Comparison of ENCODE assay signal across 1 cellular context in the genomic region with DNA sequence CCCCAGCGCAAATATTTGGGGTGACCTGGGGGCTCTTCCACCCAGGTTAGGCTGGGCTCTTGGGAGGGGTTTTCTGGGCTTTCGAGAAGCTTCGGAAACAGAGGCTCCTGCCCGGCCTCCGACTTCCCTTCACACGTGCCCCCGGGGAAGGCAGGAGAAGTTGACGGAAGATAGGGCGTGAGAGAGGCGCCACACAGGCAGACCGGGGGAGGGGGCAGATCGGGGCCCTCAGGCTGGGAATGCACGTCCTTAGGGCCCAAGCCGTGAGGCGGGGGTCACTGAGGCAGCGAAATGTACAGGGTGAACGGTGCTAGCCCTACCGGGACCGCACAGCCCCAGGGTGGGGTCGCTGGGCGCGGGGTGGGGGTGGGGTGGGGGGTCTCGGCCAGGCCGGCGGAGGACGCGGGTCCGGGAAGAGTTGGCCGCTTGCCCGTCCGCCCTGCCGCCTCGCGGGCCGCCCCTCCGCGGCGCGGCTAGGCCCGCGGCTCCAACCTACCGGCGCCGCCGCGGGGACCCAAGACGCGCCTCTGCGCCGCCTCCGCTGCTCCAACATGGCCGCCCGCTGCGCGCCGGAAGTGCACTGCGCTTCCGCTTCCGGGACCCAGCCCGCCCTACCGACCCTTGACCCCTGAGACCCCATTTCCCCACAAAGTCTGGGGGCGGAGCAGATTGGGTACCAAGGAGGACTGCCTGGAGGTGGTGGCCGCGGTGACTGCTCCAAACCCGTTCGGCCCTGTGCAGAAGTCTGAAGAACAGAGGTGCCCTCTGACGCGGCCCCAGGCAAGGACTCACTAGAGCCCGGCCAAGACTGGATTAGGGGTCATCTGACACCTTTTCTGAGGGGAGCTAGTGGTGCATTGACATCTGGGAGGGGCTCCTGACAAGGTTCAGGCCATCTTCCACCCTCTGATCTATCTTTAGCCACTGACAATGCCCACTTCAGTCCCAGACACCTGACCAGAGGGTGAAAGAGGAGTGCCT.
TF ChIP-seq lines count a peak whose summit lies in the region.

Gene CCDC71 (minus strand): TSS at position 561 of the 981 bp plus-strand sequence. CDS start 2,123 bp downstream, outside the sequence.

TF ChIP-seq in HepG2, 621 proteins besides CTCF, POLR2A, EP300 and RAD21 (continued from another document and continues in another):
- TF ChIP-seq STAT6 (CRISPR knock-in tag; IDR thresholded peaks at IDR 0.05; ENCODE audit: borderline replicate concordance) (no peak), MBD4 (IDR thresholded peaks at IDR 0.05; ENCODE audit: borderline replicate concordance, low read length) (no peak), ZKSCAN1 (IDR thresholded peaks at IDR 0.05; ENCODE audit: low read length) (no peak), PRDM15 (CRISPR knock-in tag; IDR thresholded peaks at IDR 0.05) (no peak), SETDB1 (CRISPR knock-in tag; IDR thresholded peaks at IDR 0.05; ENCODE audit: borderline replicate concordance) (no peak), MYC (CRISPR knock-in tag; IDR thresholded peaks at IDR 0.05; ENCODE audit: borderline replicate concordance) (peak; percentile 29; the same call in 1 of the 2 replicates), ARNT2 (CRISPR knock-in tag; IDR thresholded peaks at IDR 0.05; ENCODE audit: low read depth) (no peak), SAP130 (CRISPR knock-in tag; IDR thresholded peaks at IDR 0.05; ENCODE audit: low read depth) (peak; percentile 75), KLF13 (CRISPR knock-in tag; IDR thresholded peaks at IDR 0.05) (no peak; the same call in 1 of the 2 replicates), ZC3H13 (CRISPR knock-in tag; IDR thresholded peaks at IDR 0.05) (no peak), ZFP90 (CRISPR knock-in tag; IDR thresholded peaks at IDR 0.05; ENCODE audit: borderline replicate concordance) (no peak), EZH2 (conservative IDR thresholded peaks at IDR 0.05; ENCODE audit: low read depth, low read length) (no peak), ZBTB43 (CRISPR knock-in tag; conservative IDR thresholded peaks at IDR 0.05) (no peak), SP140L (CRISPR knock-in tag; IDR thresholded peaks at IDR 0.05; ENCODE audit: borderline replicate concordance) (no peak), ZNF772 (CRISPR knock-in tag; IDR thresholded peaks at IDR 0.05) (0 out of 2 replicates have a peak, but pooled peaks have one; percentile 44), SP1 (IDR thresholded peaks at IDR 0.05) (no peak), SP1 (CRISPR knock-in tag; IDR thresholded peaks at IDR 0.05) (peak; percentile 36; the same call in 1 of the 2 replicates), MZF1 (CRISPR knock-in tag; IDR thresholded peaks at IDR 0.05; ENCODE audit: borderline replicate concordance) (no peak), ZNF160 (CRISPR knock-in tag; IDR thresholded peaks at IDR 0.05) (0 out of 2 replicates have a peak, but pooled peaks have one; percentile 7), ZNF44 (CRISPR knock-in tag; IDR thresholded peaks at IDR 0.05) (peak; percentile 31; the same call in 1 of the 2 replicates), ZNF652 (CRISPR knock-in tag; IDR thresholded peaks at IDR 0.05; ENCODE audit: borderline replicate concordance, low read depth) (no peak), ZSCAN12 (CRISPR knock-in tag; IDR thresholded peaks at IDR 0.05) (no peak), POLR2AphosphoS5 (IDR thresholded peaks at IDR 0.05; ENCODE audit: low read depth, low read length) (peak; percentile 64), ZNF329 (CRISPR knock-in tag; IDR thresholded peaks at IDR 0.05; ENCODE audit: low read depth) (no peak), ZNF383 (CRISPR knock-in tag; IDR thresholded peaks at IDR 0.05; ENCODE audit: borderline replicate concordance) (no peak), ZNF280B (CRISPR knock-in tag; IDR thresholded peaks at IDR 0.05; ENCODE audit: borderline replicate concordance) (0 out of 2 replicates have a peak, but pooled peaks have one; percentile 37), CEBPG (CRISPR knock-in tag; IDR thresholded peaks at IDR 0.05) (no peak), MXI1 (IDR thresholded peaks at IDR 0.05; ENCODE audit: borderline replicate concordance, low read depth, low read length) (peak; percentile 15; the same call in 1 of the 3 replicates), HNRNPUL1 (IDR thresholded peaks at IDR 0.05; ENCODE audit: low read depth, low read length) (no peak), SIX1 (CRISPR knock-in tag; IDR thresholded peaks at IDR 0.05; ENCODE audit: borderline replicate concordance) (no peak), ZNF746 (CRISPR knock-in tag; IDR thresholded peaks at IDR 0.05) (peak; percentile 76; the same call in 1 of the 2 replicates), AGO2 (optimal IDR thresholded peaks at IDR 0.05; ENCODE audit: low read depth, low read length) (peak; percentile 73), RFX5 (IDR thresholded peaks at IDR 0.05; ENCODE audit: low read depth, low read length) (no peak), ZNF703 (CRISPR knock-in tag; IDR thresholded peaks at IDR 0.05; ENCODE audit: borderline replicate concordance) (no peak), KLF11 (CRISPR knock-in tag; IDR thresholded peaks at IDR 0.05) (no peak), ZNF605 (CRISPR knock-in tag; IDR thresholded peaks at IDR 0.05) (no peak; the same call in 1 of the 2 replicates), ZNF629 (CRISPR knock-in tag; conservative IDR thresholded peaks at IDR 0.05) (peak; percentile 22; the same call in 1 of the 2 replicates)
- TF ChIP-seq, protein P1, sequence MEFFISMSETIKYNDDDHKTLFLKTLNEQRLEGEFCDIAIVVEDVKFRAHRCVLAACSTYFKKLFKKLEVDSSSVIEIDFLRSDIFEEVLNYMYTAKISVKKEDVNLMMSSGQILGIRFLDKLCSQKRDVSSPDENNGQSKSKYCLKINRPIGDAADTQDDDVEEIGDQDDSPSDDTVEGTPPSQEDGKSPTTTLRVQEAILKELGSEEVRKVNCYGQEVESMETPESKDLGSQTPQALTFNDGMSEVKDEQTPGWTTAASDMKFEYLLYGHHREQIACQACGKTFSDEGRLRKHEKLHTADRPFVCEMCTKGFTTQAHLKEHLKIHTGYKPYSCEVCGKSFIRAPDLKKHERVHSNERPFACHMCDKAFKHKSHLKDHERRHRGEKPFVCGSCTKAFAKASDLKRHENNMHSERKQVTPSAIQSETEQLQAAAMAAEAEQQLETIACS (CRISPR knock-in tag; IDR thresholded peaks at IDR 0.05) = no peak
- TF ChIP-seq, protein P2, sequence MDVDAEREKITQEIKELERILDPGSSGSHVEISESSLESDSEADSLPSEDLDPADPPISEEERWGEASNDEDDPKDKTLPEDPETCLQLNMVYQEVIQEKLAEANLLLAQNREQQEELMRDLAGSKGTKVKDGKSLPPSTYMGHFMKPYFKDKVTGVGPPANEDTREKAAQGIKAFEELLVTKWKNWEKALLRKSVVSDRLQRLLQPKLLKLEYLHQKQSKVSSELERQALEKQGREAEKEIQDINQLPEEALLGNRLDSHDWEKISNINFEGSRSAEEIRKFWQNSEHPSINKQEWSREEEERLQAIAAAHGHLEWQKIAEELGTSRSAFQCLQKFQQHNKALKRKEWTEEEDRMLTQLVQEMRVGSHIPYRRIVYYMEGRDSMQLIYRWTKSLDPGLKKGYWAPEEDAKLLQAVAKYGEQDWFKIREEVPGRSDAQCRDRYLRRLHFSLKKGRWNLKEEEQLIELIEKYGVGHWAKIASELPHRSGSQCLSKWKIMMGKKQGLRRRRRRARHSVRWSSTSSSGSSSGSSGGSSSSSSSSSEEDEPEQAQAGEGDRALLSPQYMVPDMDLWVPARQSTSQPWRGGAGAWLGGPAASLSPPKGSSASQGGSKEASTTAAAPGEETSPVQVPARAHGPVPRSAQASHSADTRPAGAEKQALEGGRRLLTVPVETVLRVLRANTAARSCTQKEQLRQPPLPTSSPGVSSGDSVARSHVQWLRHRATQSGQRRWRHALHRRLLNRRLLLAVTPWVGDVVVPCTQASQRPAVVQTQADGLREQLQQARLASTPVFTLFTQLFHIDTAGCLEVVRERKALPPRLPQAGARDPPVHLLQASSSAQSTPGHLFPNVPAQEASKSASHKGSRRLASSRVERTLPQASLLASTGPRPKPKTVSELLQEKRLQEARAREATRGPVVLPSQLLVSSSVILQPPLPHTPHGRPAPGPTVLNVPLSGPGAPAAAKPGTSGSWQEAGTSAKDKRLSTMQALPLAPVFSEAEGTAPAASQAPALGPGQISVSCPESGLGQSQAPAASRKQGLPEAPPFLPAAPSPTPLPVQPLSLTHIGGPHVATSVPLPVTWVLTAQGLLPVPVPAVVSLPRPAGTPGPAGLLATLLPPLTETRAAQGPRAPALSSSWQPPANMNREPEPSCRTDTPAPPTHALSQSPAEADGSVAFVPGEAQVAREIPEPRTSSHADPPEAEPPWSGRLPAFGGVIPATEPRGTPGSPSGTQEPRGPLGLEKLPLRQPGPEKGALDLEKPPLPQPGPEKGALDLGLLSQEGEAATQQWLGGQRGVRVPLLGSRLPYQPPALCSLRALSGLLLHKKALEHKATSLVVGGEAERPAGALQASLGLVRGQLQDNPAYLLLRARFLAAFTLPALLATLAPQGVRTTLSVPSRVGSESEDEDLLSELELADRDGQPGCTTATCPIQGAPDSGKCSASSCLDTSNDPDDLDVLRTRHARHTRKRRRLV (CRISPR knock-in tag; IDR thresholded peaks at IDR 0.05) = no peak
- TF ChIP-seq, protein P3, sequence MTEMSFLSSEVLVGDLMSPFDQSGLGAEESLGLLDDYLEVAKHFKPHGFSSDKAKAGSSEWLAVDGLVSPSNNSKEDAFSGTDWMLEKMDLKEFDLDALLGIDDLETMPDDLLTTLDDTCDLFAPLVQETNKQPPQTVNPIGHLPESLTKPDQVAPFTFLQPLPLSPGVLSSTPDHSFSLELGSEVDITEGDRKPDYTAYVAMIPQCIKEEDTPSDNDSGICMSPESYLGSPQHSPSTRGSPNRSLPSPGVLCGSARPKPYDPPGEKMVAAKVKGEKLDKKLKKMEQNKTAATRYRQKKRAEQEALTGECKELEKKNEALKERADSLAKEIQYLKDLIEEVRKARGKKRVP (CRISPR knock-in tag; IDR thresholded peaks at IDR 0.05) = no peak
